Comparison of ENCODE assay signal across 12 cellular contexts in genomic region chr17:10117581-10118001, GRCh38.
A peak's percentile ranks its signal among the peaks of the same experiment; 100 is the strongest.
DNase-seq lines count a peak whose midpoint lies in the region; ATAC-seq lines count a peak whose summit lies in the region.
"Had no signal": no experiment of that assay in that cellular context is flagged by ENCODE, and none has a peak within 500 bp of the region (broad histone marks: within the 10 kb centered on the region; RNA-seq: fewer than 3 reads in every experiment).

No MANE protein-coding gene starts in this region.

- H3K36me3 ChIP-seq in BLaER1 (no peaks in the 10 kb centered on the region), H7 (replicated peaks; ENCODE audit: control insufficient read depth, insufficient read depth, low read length) (no peaks in the 10 kb centered on the region)
- H3K36me3 ChIP-seq: cardiac muscle cell had no signal

- H3K4me1 ChIP-seq in BLaER1, result peaks cover 96% of the 10 kb centered on the region

- H3K9ac ChIP-seq in BLaER1, result peak overlapping the region; percentile 83

- H3K27me3 ChIP-seq in BLaER1 (no peaks in the 10 kb centered on the region), H7 (ENCODE audit: control insufficient read depth, insufficient read depth, low read length) (no peaks in the 10 kb centered on the region)
- H3K27me3 ChIP-seq: cardiac muscle cell, testis had no signal

- no peaks in the 10 kb centered on the region for H4K20me1 ChIP-seq in BLaER1

- no peak for ATAC-seq in GM18520 (IDR thresholded peaks at IDR 0.05; ENCODE audit: unreplicated experiment)

- peak overlapping the region; percentile 95 for H3K4me2 ChIP-seq in BLaER1

- peak overlapping the region; percentile 98 for H3K27ac ChIP-seq in BLaER1
- H3K27ac ChIP-seq: cardiac muscle cell, testis had no signal

- peak overlapping the region; percentile 49 for H3K4me3 ChIP-seq in BLaER1
- H3K4me3 ChIP-seq in H7 (ENCODE audit: insufficient read depth, low read depth, low read length), result no peak overlapping the region
- H3K4me3 ChIP-seq: cardiac muscle cell, testis had no signal

- H3K9me3 ChIP-seq in BLaER1, result no peaks in the 10 kb centered on the region
- H3K9me3 ChIP-seq: testis had no signal

- DNase-seq in H7, result peak; percentile 46
- DNase-seq in amniotic epithelial cell (ENCODE audit: low read depth), result peak; percentile 77
- peak; percentile 53 for DNase-seq in midbrain (lab: John Stamatoyannopoulos, UW)
- DNase-seq in activated CD4-positive, alpha-beta T cell treated with anti-CD3 and anti-CD28 coated beads for 1 hour, result no peak
- no peak for DNase-seq in NCI-H2227 (lab: John Stamatoyannopoulos, UW; ENCODE audit: unreplicated experiment)
- DNase-seq in RPMI8226, result no peak
- DNase-seq: Calu3, NCI-H510A, testis had no signal

Comparison
In these comparisons a context has a peak if more than half of its experiments do, and no peak if none do; other contexts are left out.
1. DNase-seq: peak in H7 (single experiment), amniotic epithelial cell (single experiment) and midbrain (single experiment); none in activated CD4-positive, alpha-beta T cell treated with anti-CD3 and anti-CD28 coated beads for 1 hour (single experiment), NCI-H2227 (single experiment) and RPMI8226 (single experiment).